Comparison of ENCODE assay signal across 15 cellular contexts in genomic region chr16:634051-634670, GRCh38. TPM values are rescaled to one million over a fixed set of nuclear protein-coding genes. Genes with fewer than 3 reads are reported as not detected.
DNase-seq lines count a peak whose midpoint lies in the region; ATAC-seq lines count a peak whose summit lies in the region.
"Had no signal": no experiment of that assay in that cellular context is flagged by ENCODE, and none has a peak within 500 bp of the region (broad histone marks: within the 10 kb centered on the region; RNA-seq: fewer than 3 reads in every experiment).

No MANE protein-coding gene starts in this region.

- intact Hi-C loops in dendritic cell treated with granulocyte-macrophage colony-stimulating factor and Interleukin-4, amounts not matched to agents 40 ng/mL and 50 ng/mL, for 4 days (cut with micrococcal nuclease) = no loop called here

- no peaks in the 10 kb centered on the region for H3K9me3 Mint-ChIP-seq in activated T-cell treated with anti-CD3 and anti-CD28 coated beads, Interleukin-2, amount 50 U/mL, for 72 hours
- no peaks in the 10 kb centered on the region for H3K9me3 Mint-ChIP-seq in T-cell
- no peaks in the 10 kb centered on the region for H3K9me3 Mint-ChIP-seq in dendritic cell treated with granulocyte-macrophage colony-stimulating factor and Interleukin-4, amounts not matched to agents 40 ng/mL and 50 ng/mL, for 4 days
- H3K9me3 Mint-ChIP-seq in stimulated activated effector memory CD8-positive, alpha-beta T cell treated with anti-CD3 and anti-CD28 coated beads, Interleukin-12 subunit alpha, Interleukin-12 subunit beta, amount 100 ng/mL, for 72 hours = no peaks in the 10 kb centered on the region

- H3K4me3 Mint-ChIP-seq in activated T-cell treated with anti-CD3 and anti-CD28 coated beads, Interleukin-2, amount 50 U/mL, for 72 hours = peak overlapping the region; percentile 51 to 99
- H3K4me3 Mint-ChIP-seq in T-cell = peak overlapping the region; percentile 50 to 68 (median 60)
- peak overlapping the region; percentile 40 for H3K4me3 Mint-ChIP-seq in dendritic cell treated with granulocyte-macrophage colony-stimulating factor and Interleukin-4, amounts not matched to agents 40 ng/mL and 50 ng/mL, for 4 days
- H3K4me3 Mint-ChIP-seq in stimulated activated effector memory CD8-positive, alpha-beta T cell treated with anti-CD3 and anti-CD28 coated beads, Interleukin-12 subunit alpha, Interleukin-12 subunit beta, amount 100 ng/mL, for 72 hours = peak overlapping the region; percentile 92

- H3K27me3 Mint-ChIP-seq in activated T-cell treated with anti-CD3 and anti-CD28 coated beads, Interleukin-2, amount 50 U/mL, for 72 hours (ENCODE audit: low read depth) = no peaks in the 10 kb centered on the region
- H3K27me3 Mint-ChIP-seq in T-cell = peaks cover 0 to 3% of the 10 kb centered on the region in 2 donors
- H3K27me3 Mint-ChIP-seq in dendritic cell treated with granulocyte-macrophage colony-stimulating factor and Interleukin-4, amounts not matched to agents 40 ng/mL and 50 ng/mL, for 4 days = peaks cover 11% of the 10 kb centered on the region

- no peaks in the 10 kb centered on the region for H3K36me3 Mint-ChIP-seq in activated T-cell treated with anti-CD3 and anti-CD28 coated beads, Interleukin-2, amount 50 U/mL, for 72 hours (ENCODE audit: insufficient read depth in 2 of 2)
- H3K36me3 Mint-ChIP-seq in T-cell = no peaks in the 10 kb centered on the region
- peaks cover 39% of the 10 kb centered on the region for H3K36me3 Mint-ChIP-seq in dendritic cell treated with granulocyte-macrophage colony-stimulating factor and Interleukin-4, amounts not matched to agents 40 ng/mL and 50 ng/mL, for 4 days (ENCODE audit: low read depth)
- peaks cover 36% of the 10 kb centered on the region for H3K36me3 Mint-ChIP-seq in stimulated activated effector memory CD8-positive, alpha-beta T cell treated with anti-CD3 and anti-CD28 coated beads, Interleukin-12 subunit alpha, Interleukin-12 subunit beta, amount 100 ng/mL, for 72 hours

- no peak for DNase-seq in activated T-cell treated with anti-CD3 and anti-CD28 coated beads, Interleukin-2, amount 50 U/mL, for 72 hours
- DNase-seq in activated T-cell treated with anti-CD3 and anti-CD28 coated beads for 4 hours (no peak), T-cell (no peak), occipital lobe (lab: John Stamatoyannopoulos, UW) (no peak), HUDEP-2 (lab: John Stamatoyannopoulos, UW; ENCODE audit: unreplicated experiment in 76 of 76) (no peak)
- DNase-seq in stimulated activated effector memory CD8-positive, alpha-beta T cell treated with anti-CD3 and anti-CD28 coated beads, Interleukin-12 subunit alpha, Interleukin-12 subunit beta, amount 100 ng/mL, for 72 hours (ENCODE audit: low spot score in 2 of 2) = no peak
- DNase-seq: left lung; NCI-H1417 treated with DMSO at 0.1 percent for 48 hours; NCI-H446 treated with DMSO at 0.1 percent for 48 hours; OCI-M1; stimulated activated CD4-positive, alpha-beta T cell treated with anti-CD3 and anti-CD28 coated beads, Interleukin-1b, Interleukin-23, amount 100 ng/mL, for 48 hours; thyroid gland had no signal

- CTCF ChIA-PET in T-cell (lab: Charles Lee) = no interaction called here

- H3K27ac Mint-ChIP-seq in activated T-cell treated with anti-CD3 and anti-CD28 coated beads, Interleukin-2, amount 50 U/mL, for 72 hours = no peak overlapping the region
- H3K27ac Mint-ChIP-seq in T-cell = no peak overlapping the region
- H3K27ac Mint-ChIP-seq in dendritic cell treated with granulocyte-macrophage colony-stimulating factor and Interleukin-4, amounts not matched to agents 40 ng/mL and 50 ng/mL, for 4 days = no peak overlapping the region
- H3K27ac Mint-ChIP-seq in stimulated activated effector memory CD8-positive, alpha-beta T cell treated with anti-CD3 and anti-CD28 coated beads, Interleukin-12 subunit alpha, Interleukin-12 subunit beta, amount 100 ng/mL, for 72 hours = peak overlapping the region; percentile 72

- peaks cover 15% of the 10 kb centered on the region for H3K4me1 Mint-ChIP-seq in activated T-cell treated with anti-CD3 and anti-CD28 coated beads, Interleukin-2, amount 50 U/mL, for 72 hours (ENCODE audit: low read depth)
- peaks cover 7 to 8% (median 8%) of the 10 kb centered on the region in 3 donors for H3K4me1 Mint-ChIP-seq in T-cell
- H3K4me1 Mint-ChIP-seq in dendritic cell treated with granulocyte-macrophage colony-stimulating factor and Interleukin-4, amounts not matched to agents 40 ng/mL and 50 ng/mL, for 4 days (ENCODE audit: low read depth) = peaks cover 26% of the 10 kb centered on the region
- peaks cover 19% of the 10 kb centered on the region for H3K4me1 Mint-ChIP-seq in stimulated activated effector memory CD8-positive, alpha-beta T cell treated with anti-CD3 and anti-CD28 coated beads, Interleukin-12 subunit alpha, Interleukin-12 subunit beta, amount 100 ng/mL, for 72 hours

- POLR2A ChIA-PET in T-cell (lab: Charles Lee) = no interaction called here

- no peak for ATAC-seq in activated T-cell treated with anti-CD3 and anti-CD28 coated beads, Interleukin-2, amount 50 U/mL, for 72 hours (replicated peaks in 1 of 2)
- no peak for ATAC-seq in T-cell (replicated peaks in 1 of 4)
- no peak for ATAC-seq in stimulated activated effector memory CD8-positive, alpha-beta T cell treated with anti-CD3 and anti-CD28 coated beads, Interleukin-12 subunit alpha, Interleukin-12 subunit beta, amount 100 ng/mL, for 72 hours
- no peak for ATAC-seq in GM18861 (IDR thresholded peaks at IDR 0.05; ENCODE audit: unreplicated experiment)
- ATAC-seq: left lung, SK-N-SH treated with all-trans-retinoic acid at 6 μM for 48 hours had no signal

RNA-seq across cellular contexts. Expression of gene METTL26, which starts 1.9 kb away (rescaled TPM):
- 10 to 100 TPM; 55.4 to 57.4 TPM for total RNA-seq in activated T-cell treated with anti-CD3 and anti-CD28 coated beads, Interleukin-2, amount 50 U/mL, for 72 hours
- total RNA-seq in T-cell = 10 to 100 TPM; 42.1 to 94.0 (median 87.2) TPM
- total RNA-seq in occipital lobe = 25.3 TPM

RNA-seq across cellular contexts. Expression of gene WFIKKN1, which starts 3.4 kb away (rescaled TPM):
- total RNA-seq in activated T-cell treated with anti-CD3 and anti-CD28 coated beads, Interleukin-2, amount 50 U/mL, for 72 hours = under 1 TPM; 0.49 to 0.72 TPM
- total RNA-seq in T-cell (1 to 10 TPM in 3 of 5 donors, under 1 TPM in 2; 0.15 to 1.5 (median 1.0) TPM), occipital lobe (0.47 TPM)

RNA-seq across cellular contexts. Expression of gene MCRIP2, which starts 7.5 kb away (rescaled TPM):
- total RNA-seq in activated T-cell treated with anti-CD3 and anti-CD28 coated beads, Interleukin-2, amount 50 U/mL, for 72 hours = 10 to 100 TPM; 27.9 to 34.4 TPM
- total RNA-seq in T-cell (10 to 100 TPM; 19.1 to 43.0 (median 40.0) TPM), occipital lobe (8.9 TPM)

RNA-seq across cellular contexts. Expression of gene WDR90, which starts 15.0 kb away (rescaled TPM):
- 10 to 100 TPM; 40.3 to 47.7 TPM for total RNA-seq in activated T-cell treated with anti-CD3 and anti-CD28 coated beads, Interleukin-2, amount 50 U/mL, for 72 hours
- total RNA-seq in T-cell (10 to 100 TPM; 19.7 to 35.7 (median 23.4) TPM), occipital lobe (7.2 TPM)

RNA-seq across cellular contexts. Expression of gene RHOT2, which starts 33.8 kb away (rescaled TPM):
- 100 to 1,000 TPM; 110 to 115 TPM for total RNA-seq in activated T-cell treated with anti-CD3 and anti-CD28 coated beads, Interleukin-2, amount 50 U/mL, for 72 hours
- total RNA-seq in T-cell (100 to 1,000 TPM; 181 to 320 (median 286) TPM), occipital lobe (20.9 TPM)

Comparison
In these comparisons a context has a peak if more than half of its experiments do, and no peak if none do; other contexts are left out.
1. H3K4me3 Mint-ChIP-seq: peak in every context shown above with its lines; median percentile 92 in stimulated activated effector memory CD8-positive, alpha-beta T cell treated with anti-CD3 and anti-CD28 coated beads, Interleukin-12 subunit alpha, Interleukin-12 subunit beta, amount 100 ng/mL, for 72 hours; 75 in activated T-cell treated with anti-CD3 and anti-CD28 coated beads, Interleukin-2, amount 50 U/mL, for 72 hours; 60 in T-cell; 40 in dendritic cell treated with granulocyte-macrophage colony-stimulating factor and Interleukin-4, amounts not matched to agents 40 ng/mL and 50 ng/mL, for 4 days.